In the genomic region with DNA sequence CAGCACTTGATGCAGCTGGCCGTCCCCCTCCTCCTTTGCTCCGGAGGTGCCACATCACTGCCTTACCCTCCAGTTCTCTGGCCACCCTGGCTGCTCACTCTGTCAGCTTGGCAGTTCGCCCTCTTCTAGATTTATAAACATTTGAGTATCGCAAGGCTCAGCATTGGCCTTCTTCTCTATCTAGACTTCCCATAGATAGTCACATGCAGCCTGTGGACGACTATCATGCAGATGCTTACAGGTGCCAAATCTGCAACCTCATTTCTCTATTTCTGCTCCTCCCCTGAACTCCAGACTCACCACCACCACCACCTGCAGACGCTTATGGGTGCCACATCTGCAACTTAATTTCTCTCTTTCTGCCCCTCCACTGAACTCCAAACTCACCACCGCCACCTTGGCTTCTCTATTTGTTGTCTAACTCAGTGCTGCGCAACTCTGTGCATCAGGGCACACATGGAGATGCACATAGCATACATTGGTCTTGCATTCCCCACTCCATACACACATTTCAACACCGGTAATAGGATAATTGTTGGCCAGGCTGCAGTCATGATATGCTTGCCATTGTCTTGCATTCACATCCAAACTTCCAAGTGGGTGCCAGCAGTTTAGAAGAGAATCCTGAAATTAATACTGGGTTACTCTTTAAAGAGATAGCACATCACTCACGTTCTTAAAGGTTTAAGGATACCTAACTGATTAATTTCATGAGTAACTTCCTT, we compare ENCODE assay signal across 12 cellular contexts. TPM values are rescaled to one million over a fixed set of nuclear protein-coding genes. Genes with fewer than 3 reads are reported as not detected.
DNase-seq lines count a peak whose midpoint lies in the region; ATAC-seq and TF ChIP-seq lines count a peak whose summit lies in the region.
"Had no signal": no experiment of that assay in that cellular context is flagged by ENCODE, and none has a peak within 500 bp of the region (broad histone marks: within the 10 kb centered on the region; RNA-seq: fewer than 3 reads in every experiment).

No MANE protein-coding gene starts in this region.

- no peaks in the 10 kb centered on the region for H3K9me3 Mint-ChIP-seq in activated CD8-positive, alpha-beta T cell treated with anti-CD3 and anti-CD28 coated beads, Interleukin-2, amount 10 ng/mL, durations not matched to agents 7 days and 5 days (ENCODE audit: insufficient read depth)
- H3K9me3 Mint-ChIP-seq in memory B cell = no peaks in the 10 kb centered on the region

- H3K4me3 ChIP-seq in left ventricle myocardium inferior (no peak overlapping the region), uterus (no peak overlapping the region)

- no peaks in the 10 kb centered on the region for H3K36me3 ChIP-seq in left ventricle myocardium inferior
- H3K36me3 ChIP-seq in uterus = no peaks in the 10 kb centered on the region

- H3K27me3 Mint-ChIP-seq in activated CD8-positive, alpha-beta T cell treated with anti-CD3 and anti-CD28 coated beads, Interleukin-2, amount 10 ng/mL, durations not matched to agents 7 days and 5 days (ENCODE audit: low read depth) = peaks cover 4% of the 10 kb centered on the region
- H3K27me3 Mint-ChIP-seq in memory B cell = no peaks in the 10 kb centered on the region

- DNase-seq in left ventricle myocardium inferior (no peak), left ventricle myocardium superior (no peak), memory B cell (ENCODE audit: low spot score in 2 of 2) (peak in 1 of 2 donors; percentile 44), uterus (peak in 1 of 2 donors; percentile 33), kidney glomerular epithelial cell (lab: John Stamatoyannopoulos, UW) (no peak)
- no peak for DNase-seq in activated CD8-positive, alpha-beta T cell treated with anti-CD3 and anti-CD28 coated beads, Interleukin-2, amount 10 ng/mL, durations not matched to agents 7 days and 5 days
- DNase-seq: activated naive CD4-positive, alpha-beta T cell; stimulated activated CD4-positive, alpha-beta T cell treated with anti-CD3 and anti-CD28 coated beads, Interleukin-1b, Interleukin-23, amount 100 ng/mL, for 48 hours; T1000 had no signal

- CTCF ChIA-PET in activated CD8-positive, alpha-beta T cell treated with anti-CD3 and anti-CD28 coated beads, Interleukin-2, amount 10 ng/mL, durations not matched to agents 7 days and 5 days (lab: Charles Lee) = no interaction called here

- peaks cover 34% of the 10 kb centered on the region for H3K4me1 Mint-ChIP-seq in activated CD8-positive, alpha-beta T cell treated with anti-CD3 and anti-CD28 coated beads, Interleukin-2, amount 10 ng/mL, durations not matched to agents 7 days and 5 days (ENCODE audit: low read depth)
- peaks cover 27% of the 10 kb centered on the region for H3K4me1 Mint-ChIP-seq in memory B cell

- H3K4me1 ChIP-seq in left ventricle myocardium inferior (peaks cover 26% of the 10 kb centered on the region), uterus (peaks cover 0 to under 1% of the 10 kb centered on the region in 2 donors)

- ATAC-seq in left ventricle myocardium superior = no peak
- ATAC-seq in activated CD8-positive, alpha-beta T cell treated with anti-CD3 and anti-CD28 coated beads, Interleukin-2, amount 10 ng/mL, durations not matched to agents 7 days and 5 days = no peak
- ATAC-seq in memory B cell (ENCODE audit: low read depth) = peak; percentile 53
- ATAC-seq in HG02610 (IDR thresholded peaks at IDR 0.05; ENCODE audit: unreplicated experiment) = no peak
- ATAC-seq in HG03469 (IDR thresholded peaks at IDR 0.05; ENCODE audit: unreplicated experiment) = no peak

- intact Hi-C loops in left ventricle myocardium inferior (cut with micrococcal nuclease) = loop anchor here (10.0 kb wide), 1 partner anchor 408 kb away; the partner anchor contains the start of gene MARCHF6
- intact Hi-C loops in left ventricle myocardium superior (cut with micrococcal nuclease) = no loop called here
- intact Hi-C loops in uterus (cut with DNase I; ENCODE audit: low total_unique reads) = no loop called here

- peak overlapping the region; percentile 92 for H3K4me3 Mint-ChIP-seq in activated CD8-positive, alpha-beta T cell treated with anti-CD3 and anti-CD28 coated beads, Interleukin-2, amount 10 ng/mL, durations not matched to agents 7 days and 5 days
- H3K4me3 Mint-ChIP-seq in memory B cell = peak overlapping the region; percentile 91

- H3K27ac ChIP-seq in left ventricle myocardium inferior (replicated peaks) (peak overlapping the region; percentile 96), uterus (peak overlapping the region; percentile 97 to 99)
- H3K27ac ChIP-seq: epithelial cell of prostate had no signal

- no peak for TF ChIP-seq POLR2A in uterus (IDR thresholded peaks at IDR 0.05)

- TF ChIP-seq CTCF in left ventricle myocardium inferior (IDR thresholded peaks at IDR 0.05; ENCODE audit: borderline replicate concordance) (no peak), uterus (IDR thresholded peaks at IDR 0.05) (no peak)

- POLR2A ChIA-PET in activated CD8-positive, alpha-beta T cell treated with anti-CD3 and anti-CD28 coated beads, Interleukin-2, amount 10 ng/mL, durations not matched to agents 7 days and 5 days (lab: Charles Lee) = no interaction called here

- H3K27ac Mint-ChIP-seq in activated CD8-positive, alpha-beta T cell treated with anti-CD3 and anti-CD28 coated beads, Interleukin-2, amount 10 ng/mL, durations not matched to agents 7 days and 5 days = peak overlapping the region; percentile 25
- H3K27ac Mint-ChIP-seq in memory B cell = peak overlapping the region; percentile 95

- no peaks in the 10 kb centered on the region for H3K9me3 ChIP-seq in left ventricle myocardium inferior (replicated peaks)
- no peaks in the 10 kb centered on the region for H3K9me3 ChIP-seq in uterus

- peaks cover 13% of the 10 kb centered on the region for H3K36me3 Mint-ChIP-seq in activated CD8-positive, alpha-beta T cell treated with anti-CD3 and anti-CD28 coated beads, Interleukin-2, amount 10 ng/mL, durations not matched to agents 7 days and 5 days (ENCODE audit: low read depth)
- H3K36me3 Mint-ChIP-seq in memory B cell = no peaks in the 10 kb centered on the region

- no peaks in the 10 kb centered on the region for H3K27me3 ChIP-seq in left ventricle myocardium inferior (ENCODE audit: low read depth)
- no peaks in the 10 kb centered on the region for H3K27me3 ChIP-seq in uterus

RNA-seq across cellular contexts. Expression of gene DAP, which starts 1.9 kb away (rescaled TPM):
- total RNA-seq in left ventricle myocardium inferior (22.9 TPM), left ventricle myocardium superior (16.9 TPM), uterus (10 to 100 TPM; 38.2 to 83.9 (median 50.0) TPM)
- total RNA-seq in activated CD8-positive, alpha-beta T cell treated with anti-CD3 and anti-CD28 coated beads, Interleukin-2, amount 10 ng/mL, durations not matched to agents 7 days and 5 days = 10 to 100 TPM; 61.0 to 61.2 TPM
